In genomic region chr6:123415844-123416468, GRCh38 we compare ENCODE assay signal across 8 cellular contexts.
DNase-seq lines count a peak whose midpoint lies in the region; ATAC-seq lines count a peak whose summit lies in the region.

No MANE protein-coding gene starts in this region.

- intact Hi-C loops in Right ventricle myocardium superior (cut with DNase I), result loop anchor here (5.0 kb wide), 1 partner anchor 301 kb away; no protein-coding TSS in a partner anchor

- ATAC-seq in GM19467 (IDR thresholded peaks at IDR 0.05; ENCODE audit: unreplicated experiment) (peak; percentile 95), HG03457 (IDR thresholded peaks at IDR 0.05; ENCODE audit: unreplicated experiment) (peak; percentile 86), Right ventricle myocardium superior (ENCODE audit: poor library complexity) (peak; percentile 81)

- DNase-seq in EH (ENCODE audit: low read depth) (peak; percentile 45), NCI-H446 treated with DMSO at 0.1 percent for 48 hours (lab: John Stamatoyannopoulos, UW) (peak; percentile 36), Right ventricle myocardium superior (no peak), renal cortical epithelial cell (ENCODE audit: low read depth) (peak; percentile 62)
- peak; percentile 29 to 35 for DNase-seq in activated T-cell treated with anti-CD3 and anti-CD28 coated beads, Interleukin-2, amount 50 U/mL, for 48 hours
- no peak for DNase-seq in activated CD4-positive, CD25-positive, alpha-beta regulatory T cell treated with anti-CD3 and anti-CD28 coated beads, Interleukin-2, amount 50 U/mL, for 72 hours

Comparison
In these comparisons a context has a peak if more than half of its experiments do, and no peak if none do; other contexts are left out.
1. DNase-seq: peak in EH (single experiment), NCI-H446 treated with DMSO at 0.1 percent for 48 hours (single experiment), activated T-cell treated with anti-CD3 and anti-CD28 coated beads, Interleukin-2, amount 50 U/mL, for 48 hours (2 of 2) and renal cortical epithelial cell (single experiment); none in Right ventricle myocardium superior (single experiment) and activated CD4-positive, CD25-positive, alpha-beta regulatory T cell treated with anti-CD3 and anti-CD28 coated beads, Interleukin-2, amount 50 U/mL, for 72 hours (single experiment).
2. Peak in every context shown above with its lines, with median percentiles within 50 percentile points of each other: ATAC-seq.